19 cellular contexts compared by ENCODE assay signal in genomic region chr19:29564574-29565005, GRCh38. TPM values are rescaled to one million over a fixed set of nuclear protein-coding genes. Genes with fewer than 3 reads are reported as not detected.
DNase-seq lines count a peak whose midpoint lies in the region; ATAC-seq, FAIRE-seq and TF ChIP-seq lines count a peak whose summit lies in the region.
"Had no signal": no experiment of that assay in that cellular context is flagged by ENCODE, and none has a peak within 500 bp of the region (broad histone marks: within the 10 kb centered on the region; RNA-seq: fewer than 3 reads in every experiment).

No MANE protein-coding gene starts in this region.

- TF ChIP-seq CTCF in endodermal cell (conservative IDR thresholded peaks at IDR 0.05) = no peak

- FAIRE-seq in urothelium cell line (lab: Jason Lieb, UNC) = peak; percentile 83
- FAIRE-seq: K562 had no signal

- intact Hi-C loops in Right ventricle myocardium superior (cut with DNase I) (no loop called here), right cardiac atrium (cut with DNase I) (no loop called here)

- DNase-seq in Right ventricle myocardium superior = no peak
- DNase-seq in right cardiac atrium = no peak
- DNase-seq in NCI-H2107 treated with DMSO at 0.1 percent for 48 hours (lab: John Stamatoyannopoulos, UW; ENCODE audit: unreplicated experiment) = peak; percentile 72
- peak; percentile 60 for DNase-seq in endodermal cell
- DNase-seq in urothelium cell line (ENCODE audit: low spot score) = no peak
- DNase-seq in NCI-H748 treated with DMSO at 0.1 percent for 48 hours (lab: John Stamatoyannopoulos, UW) = no peak
- DNase-seq in MV-4-11 (lab: John Stamatoyannopoulos, UW) = no peak
- DNase-seq: activated CD4-positive, CD25-positive, alpha-beta regulatory T cell; activated naive CD4-positive, alpha-beta T cell; CD8-positive, alpha-beta T cell; colonic mucosa; NK-92 treated with Interleukin-12 subunit alpha and Interleukin-12 subunit beta, amount 100 ng/mL, for 24 hours; stimulated activated naive CD4-positive, alpha-beta T cell; T-helper 9 cell had no signal

- no peak overlapping the region for H3K9ac ChIP-seq in endodermal cell (ENCODE audit: extremely low read depth, low read length, poor library complexity, severe bottlenecking)

- H3K27me3 Mint-ChIP-seq in endodermal cell (ENCODE audit: insufficient read depth) = peaks cover 18% of the 10 kb centered on the region

- H3K4me1 Mint-ChIP-seq in endodermal cell = peaks cover 7% of the 10 kb centered on the region

- H3K4me1 ChIP-seq in right cardiac atrium (ENCODE audit: control insufficient read depth, insufficient read depth, low read length) (no peaks in the 10 kb centered on the region), endodermal cell (ENCODE audit: control insufficient read depth, insufficient read depth, low read length) (no peaks in the 10 kb centered on the region)
- H3K4me1 ChIP-seq: colonic mucosa, tibial artery had no signal

- H3K27me3 ChIP-seq in right cardiac atrium (ENCODE audit: control insufficient read depth, insufficient read depth) (no peaks in the 10 kb centered on the region), endodermal cell (ENCODE audit: control insufficient read depth, insufficient read depth, low read length, poor library complexity, severe bottlenecking) (no peaks in the 10 kb centered on the region)
- H3K27me3 ChIP-seq: colonic mucosa had no signal

- H3K4me3 ChIP-seq in right cardiac atrium (ENCODE audit: low read length) (no peak overlapping the region), endodermal cell (ENCODE audit: low read length) (no peak overlapping the region)
- H3K4me3 ChIP-seq: colonic mucosa, K562, tibial artery had no signal

- H3K4me3 Mint-ChIP-seq in endodermal cell = no peak overlapping the region
- H3K4me3 Mint-ChIP-seq: CD8-positive, alpha-beta T cell had no signal

- WGBS in right cardiac atrium = 43% methylated on average over 11 of the region's 11 CpGs
- 77 to 84% methylated on average over 6 to 10 of the region's 11 CpGs for WGBS in endodermal cell (ENCODE audit: insufficient coverage in 1 of 2, insufficient read length in 1 of 2), 2 experiments

- H3K27ac Mint-ChIP-seq in endodermal cell = no peak overlapping the region
- H3K27ac Mint-ChIP-seq: CD8-positive, alpha-beta T cell had no signal

- H3K9me3 ChIP-seq in right cardiac atrium (ENCODE audit: control insufficient read depth, low read length) (peaks cover 9% of the 10 kb centered on the region), endodermal cell (ENCODE audit: control insufficient read depth, low read length) (no peaks in the 10 kb centered on the region)
- H3K9me3 ChIP-seq: colonic mucosa, neutrophil had no signal

- H3K27ac ChIP-seq in right cardiac atrium (ENCODE audit: low read length) (no peak overlapping the region), endodermal cell (ENCODE audit: low read depth, low read length) (no peak overlapping the region)
- H3K27ac ChIP-seq: colonic mucosa, neutrophil, tibial artery had no signal

- no peaks in the 10 kb centered on the region for H3K36me3 ChIP-seq in endodermal cell (ENCODE audit: control insufficient read depth, insufficient read depth, low read length)
- H3K36me3 ChIP-seq: colonic mucosa, neutrophil, tibial artery had no signal

- ATAC-seq in Right ventricle myocardium superior (ENCODE audit: poor library complexity) (peak; percentile 57), right cardiac atrium (no peak)
- ATAC-seq: CD8-positive, alpha-beta T cell; K562 had no signal

- no peaks in the 10 kb centered on the region for H3K36me3 Mint-ChIP-seq in endodermal cell (ENCODE audit: low read depth)
- H3K36me3 Mint-ChIP-seq: CD8-positive, alpha-beta T cell had no signal

- peaks cover 10% of the 10 kb centered on the region for H3K9me3 Mint-ChIP-seq in endodermal cell

RNA-seq across cellular contexts. Expression of gene VSTM2B, which starts 38.8 kb away (rescaled TPM):
- total RNA-seq in Right ventricle myocardium superior = not detected
- total RNA-seq in right cardiac atrium = not detected
- not detected for polyA plus RNA-seq in right cardiac atrium
- total RNA-seq in endodermal cell = under 1 TPM in 1 of 2 donors, not detected in 1; 0.18 TPM
- 1.0 TPM for polyA plus RNA-seq in endodermal cell (2013, experiment 1 of 2)
- 1.5 TPM for polyA plus RNA-seq in endodermal cell (2013, experiment 2 of 2)
- total RNA-seq: CD8-positive, alpha-beta T cell; colonic mucosa; K562; lower leg skin; RPMI7951 had no signal
- polyA plus RNA-seq: K562 had no signal

RNA-seq across cellular contexts. Expression of gene POP4, which starts 41.5 kb away (rescaled TPM):
- total RNA-seq in Right ventricle myocardium superior = 46.9 TPM
- 10 to 100 TPM; 50.2 to 67.8 (median 55.1) TPM for total RNA-seq in right cardiac atrium
- 78.3 TPM for polyA plus RNA-seq in right cardiac atrium
- total RNA-seq in endodermal cell = 10 to 100 TPM; 58.2 to 59.7 TPM
- polyA plus RNA-seq in endodermal cell (2013, experiment 1 of 2) = 66.2 TPM
- polyA plus RNA-seq in endodermal cell (2013, experiment 2 of 2) = 59.5 TPM

Comparison
In these comparisons a context has a peak if more than half of its experiments do, and no peak if none do; other contexts are left out.
1. DNase-seq: peak in NCI-H2107 treated with DMSO at 0.1 percent for 48 hours (single experiment) and endodermal cell (single experiment); none in Right ventricle myocardium superior (single experiment), right cardiac atrium (0 of 3), urothelium cell line (single experiment), NCI-H748 treated with DMSO at 0.1 percent for 48 hours (single experiment) and MV-4-11 (single experiment).